ENCODE assay signal across 1 cellular context in genomic region chr17:29613371-29613837, GRCh38.
TF ChIP-seq lines count a peak whose summit lies in the region.

No MANE protein-coding gene starts in this region.

TF ChIP-seq in HepG2, 621 proteins besides CTCF, POLR2A, EP300 and RAD21 (continued from another document and continues in another):
- TF ChIP-seq, protein P1, sequence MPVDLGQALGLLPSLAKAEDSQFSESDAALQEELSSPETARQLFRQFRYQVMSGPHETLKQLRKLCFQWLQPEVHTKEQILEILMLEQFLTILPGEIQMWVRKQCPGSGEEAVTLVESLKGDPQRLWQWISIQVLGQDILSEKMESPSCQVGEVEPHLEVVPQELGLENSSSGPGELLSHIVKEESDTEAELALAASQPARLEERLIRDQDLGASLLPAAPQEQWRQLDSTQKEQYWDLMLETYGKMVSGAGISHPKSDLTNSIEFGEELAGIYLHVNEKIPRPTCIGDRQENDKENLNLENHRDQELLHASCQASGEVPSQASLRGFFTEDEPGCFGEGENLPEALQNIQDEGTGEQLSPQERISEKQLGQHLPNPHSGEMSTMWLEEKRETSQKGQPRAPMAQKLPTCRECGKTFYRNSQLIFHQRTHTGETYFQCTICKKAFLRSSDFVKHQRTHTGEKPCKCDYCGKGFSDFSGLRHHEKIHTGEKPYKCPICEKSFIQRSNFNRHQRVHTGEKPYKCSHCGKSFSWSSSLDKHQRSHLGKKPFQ (CRISPR knock-in tag; IDR thresholded peaks at IDR 0.05; ENCODE audit: insufficient replicate concordance), result no peak
- TF ChIP-seq, protein P2, sequence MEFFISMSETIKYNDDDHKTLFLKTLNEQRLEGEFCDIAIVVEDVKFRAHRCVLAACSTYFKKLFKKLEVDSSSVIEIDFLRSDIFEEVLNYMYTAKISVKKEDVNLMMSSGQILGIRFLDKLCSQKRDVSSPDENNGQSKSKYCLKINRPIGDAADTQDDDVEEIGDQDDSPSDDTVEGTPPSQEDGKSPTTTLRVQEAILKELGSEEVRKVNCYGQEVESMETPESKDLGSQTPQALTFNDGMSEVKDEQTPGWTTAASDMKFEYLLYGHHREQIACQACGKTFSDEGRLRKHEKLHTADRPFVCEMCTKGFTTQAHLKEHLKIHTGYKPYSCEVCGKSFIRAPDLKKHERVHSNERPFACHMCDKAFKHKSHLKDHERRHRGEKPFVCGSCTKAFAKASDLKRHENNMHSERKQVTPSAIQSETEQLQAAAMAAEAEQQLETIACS (CRISPR knock-in tag; IDR thresholded peaks at IDR 0.05), result peak; percentile 83
- TF ChIP-seq ZNF205 (CRISPR knock-in tag; IDR thresholded peaks at IDR 0.05), result peak; percentile 75
- TF ChIP-seq, protein P3, sequence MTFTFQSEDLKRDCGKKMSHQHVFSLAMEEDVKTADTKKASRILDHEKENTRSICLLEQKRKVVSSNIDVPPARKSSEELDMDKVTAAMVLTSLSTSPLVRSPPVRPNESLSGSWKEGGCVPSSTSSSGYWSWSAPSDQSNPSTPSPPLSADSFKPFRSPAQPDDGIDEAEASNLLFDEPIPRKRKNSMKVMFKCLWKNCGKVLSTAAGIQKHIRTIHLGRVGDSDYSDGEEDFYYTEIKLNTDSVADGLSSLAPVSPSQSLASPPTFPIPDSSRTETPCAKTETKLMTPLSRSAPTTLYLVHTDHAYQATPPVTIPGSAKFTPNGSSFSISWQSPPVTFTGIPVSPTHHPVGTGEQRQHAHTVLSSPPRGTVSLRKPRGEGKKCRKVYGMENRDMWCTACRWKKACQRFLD (CRISPR knock-in tag; IDR thresholded peaks at IDR 0.05; ENCODE audit: borderline replicate concordance), result peak; percentile 88; the same call in 1 of the 2 replicates
- peak; percentile 84; the same call in 1 of the 2 replicates for TF ChIP-seq ZNF563 (CRISPR knock-in tag; IDR thresholded peaks at IDR 0.05)
- TF ChIP-seq, protein P4, sequence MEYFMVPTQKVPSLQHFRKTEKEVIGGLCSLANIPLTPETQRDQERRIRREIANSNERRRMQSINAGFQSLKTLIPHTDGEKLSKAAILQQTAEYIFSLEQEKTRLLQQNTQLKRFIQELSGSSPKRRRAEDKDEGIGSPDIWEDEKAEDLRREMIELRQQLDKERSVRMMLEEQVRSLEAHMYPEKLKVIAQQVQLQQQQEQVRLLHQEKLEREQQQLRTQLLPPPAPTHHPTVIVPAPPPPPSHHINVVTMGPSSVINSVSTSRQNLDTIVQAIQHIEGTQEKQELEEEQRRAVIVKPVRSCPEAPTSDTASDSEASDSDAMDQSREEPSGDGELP (IDR thresholded peaks at IDR 0.05; ENCODE audit: borderline replicate concordance, low read depth), result peak; percentile 42; the same call in 1 of the 2 replicates
- peak; percentile 78; the same call in 1 of the 2 replicates for TF ChIP-seq ZBTB38 (CRISPR knock-in tag; IDR thresholded peaks at IDR 0.05)
- TF ChIP-seq, protein P5, sequence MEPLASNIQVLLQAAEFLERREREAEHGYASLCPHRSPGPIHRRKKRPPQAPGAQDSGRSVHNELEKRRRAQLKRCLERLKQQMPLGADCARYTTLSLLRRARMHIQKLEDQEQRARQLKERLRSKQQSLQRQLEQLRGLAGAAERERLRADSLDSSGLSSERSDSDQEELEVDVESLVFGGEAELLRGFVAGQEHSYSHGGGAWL (CRISPR knock-in tag; IDR thresholded peaks at IDR 0.05), result peak; percentile 79
- TF ChIP-seq POLR2AphosphoS5 (IDR thresholded peaks at IDR 0.05; ENCODE audit: low read depth, low read length), result no peak
- TF ChIP-seq SAP130 (CRISPR knock-in tag; IDR thresholded peaks at IDR 0.05; ENCODE audit: low read depth), result peak; percentile 84
- TF ChIP-seq, protein P6, sequence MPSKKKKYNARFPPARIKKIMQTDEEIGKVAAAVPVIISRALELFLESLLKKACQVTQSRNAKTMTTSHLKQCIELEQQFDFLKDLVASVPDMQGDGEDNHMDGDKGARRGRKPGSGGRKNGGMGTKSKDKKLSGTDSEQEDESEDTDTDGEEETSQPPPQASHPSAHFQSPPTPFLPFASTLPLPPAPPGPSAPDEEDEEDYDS (CRISPR knock-in tag; IDR thresholded peaks at IDR 0.05), result peak; percentile 45; the same call in 1 of the 2 replicates
- no peak for TF ChIP-seq ZFAT (CRISPR knock-in tag; conservative IDR thresholded peaks at IDR 0.05)
- TF ChIP-seq ZNF616 (CRISPR knock-in tag; IDR thresholded peaks at IDR 0.05; ENCODE audit: low read depth), result peak; percentile 84
- peak; percentile 97 for TF ChIP-seq TFDP1 (CRISPR knock-in tag; IDR thresholded peaks at IDR 0.05; ENCODE audit: borderline replicate concordance)
- 0 out of 2 replicates have a peak, but pooled peaks have one; percentile 38 for TF ChIP-seq HINFP (CRISPR knock-in tag; IDR thresholded peaks at IDR 0.05; ENCODE audit: low read depth)
- TF ChIP-seq TBP (CRISPR knock-in tag; IDR thresholded peaks at IDR 0.05), result no peak
- peak; percentile 56; the same call in 1 of the 2 replicates for TF ChIP-seq THRA (CRISPR knock-in tag; IDR thresholded peaks at IDR 0.05; ENCODE audit: borderline replicate concordance)
- peak; percentile 63 for TF ChIP-seq AHR (CRISPR knock-in tag; IDR thresholded peaks at IDR 0.05)
- TF ChIP-seq, protein P7, sequence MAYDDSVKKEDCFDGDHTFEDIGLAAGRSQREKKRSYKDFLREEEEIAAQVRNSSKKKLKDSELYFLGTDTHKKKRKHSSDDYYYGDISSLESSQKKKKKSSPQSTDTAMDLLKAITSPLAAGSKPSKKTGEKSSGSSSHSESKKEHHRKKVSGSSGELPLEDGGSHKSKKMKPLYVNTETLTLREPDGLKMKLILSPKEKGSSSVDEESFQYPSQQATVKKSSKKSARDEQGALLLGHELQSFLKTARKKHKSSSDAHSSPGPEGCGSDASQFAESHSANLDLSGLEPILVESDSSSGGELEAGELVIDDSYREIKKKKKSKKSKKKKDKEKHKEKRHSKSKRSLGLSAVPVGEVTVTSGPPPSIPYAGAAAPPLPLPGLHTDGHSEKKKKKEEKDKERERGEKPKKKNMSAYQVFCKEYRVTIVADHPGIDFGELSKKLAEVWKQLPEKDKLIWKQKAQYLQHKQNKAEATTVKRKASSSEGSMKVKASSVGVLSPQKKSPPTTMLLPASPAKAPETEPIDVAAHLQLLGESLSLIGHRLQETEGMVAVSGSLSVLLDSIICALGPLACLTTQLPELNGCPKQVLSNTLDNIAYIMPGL (CRISPR knock-in tag; IDR thresholded peaks at IDR 0.05; ENCODE audit: borderline replicate concordance in 1 of 2, low read depth in 1 of 2), result peak; percentile 91 to 92; a peak in 3 of 4 replicates
- TF ChIP-seq, protein P8, sequence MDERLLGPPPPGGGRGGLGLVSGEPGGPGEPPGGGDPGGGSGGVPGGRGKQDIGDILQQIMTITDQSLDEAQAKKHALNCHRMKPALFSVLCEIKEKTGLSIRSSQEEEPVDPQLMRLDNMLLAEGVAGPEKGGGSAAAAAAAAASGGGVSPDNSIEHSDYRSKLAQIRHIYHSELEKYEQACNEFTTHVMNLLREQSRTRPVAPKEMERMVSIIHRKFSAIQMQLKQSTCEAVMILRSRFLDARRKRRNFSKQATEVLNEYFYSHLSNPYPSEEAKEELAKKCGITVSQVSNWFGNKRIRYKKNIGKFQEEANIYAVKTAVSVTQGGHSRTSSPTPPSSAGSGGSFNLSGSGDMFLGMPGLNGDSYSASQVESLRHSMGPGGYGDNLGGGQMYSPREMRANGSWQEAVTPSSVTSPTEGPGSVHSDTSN (CRISPR knock-in tag; IDR thresholded peaks at IDR 0.05), result no peak
- TF ChIP-seq SOX6 (IDR thresholded peaks at IDR 0.05), result no peak
- TF ChIP-seq SOX6 (CRISPR knock-in tag; IDR thresholded peaks at IDR 0.05), result peak; percentile 55
- TF ChIP-seq, protein P9, sequence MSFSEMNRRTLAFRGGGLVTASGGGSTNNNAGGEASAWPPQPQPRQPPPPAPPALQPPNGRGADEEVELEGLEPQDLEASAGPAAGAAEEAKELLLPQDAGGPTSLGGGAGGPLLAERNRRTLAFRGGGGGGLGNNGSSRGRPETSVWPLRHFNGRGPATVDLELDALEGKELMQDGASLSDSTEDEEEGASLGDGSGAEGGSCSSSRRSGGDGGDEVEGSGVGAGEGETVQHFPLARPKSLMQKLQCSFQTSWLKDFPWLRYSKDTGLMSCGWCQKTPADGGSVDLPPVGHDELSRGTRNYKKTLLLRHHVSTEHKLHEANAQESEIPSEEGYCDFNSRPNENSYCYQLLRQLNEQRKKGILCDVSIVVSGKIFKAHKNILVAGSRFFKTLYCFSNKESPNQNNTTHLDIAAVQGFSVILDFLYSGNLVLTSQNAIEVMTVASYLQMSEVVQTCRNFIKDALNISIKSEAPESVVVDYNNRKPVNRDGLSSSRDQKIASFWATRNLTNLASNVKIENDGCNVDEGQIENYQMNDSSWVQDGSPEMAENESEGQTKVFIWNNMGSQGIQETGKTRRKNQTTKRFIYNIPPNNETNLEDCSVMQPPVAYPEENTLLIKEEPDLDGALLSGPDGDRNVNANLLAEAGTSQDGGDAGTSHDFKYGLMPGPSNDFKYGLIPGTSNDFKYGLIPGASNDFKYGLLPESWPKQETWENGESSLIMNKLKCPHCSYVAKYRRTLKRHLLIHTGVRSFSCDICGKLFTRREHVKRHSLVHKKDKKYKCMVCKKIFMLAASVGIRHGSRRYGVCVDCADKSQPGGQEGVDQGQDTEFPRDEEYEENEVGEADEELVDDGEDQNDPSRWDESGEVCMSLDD (CRISPR knock-in tag; IDR thresholded peaks at IDR 0.05; ENCODE audit: borderline replicate concordance), result no peak
- TF ChIP-seq, protein P10, sequence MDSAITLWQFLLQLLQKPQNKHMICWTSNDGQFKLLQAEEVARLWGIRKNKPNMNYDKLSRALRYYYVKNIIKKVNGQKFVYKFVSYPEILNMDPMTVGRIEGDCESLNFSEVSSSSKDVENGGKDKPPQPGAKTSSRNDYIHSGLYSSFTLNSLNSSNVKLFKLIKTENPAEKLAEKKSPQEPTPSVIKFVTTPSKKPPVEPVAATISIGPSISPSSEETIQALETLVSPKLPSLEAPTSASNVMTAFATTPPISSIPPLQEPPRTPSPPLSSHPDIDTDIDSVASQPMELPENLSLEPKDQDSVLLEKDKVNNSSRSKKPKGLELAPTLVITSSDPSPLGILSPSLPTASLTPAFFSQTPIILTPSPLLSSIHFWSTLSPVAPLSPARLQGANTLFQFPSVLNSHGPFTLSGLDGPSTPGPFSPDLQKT (CRISPR knock-in tag; IDR thresholded peaks at IDR 0.05; ENCODE audit: borderline replicate concordance), result 0 out of 2 replicates have a peak, but pooled peaks have one; percentile 27
- peak; percentile 54; the same call in 1 of the 2 replicates for TF ChIP-seq YEATS2 (CRISPR knock-in tag; IDR thresholded peaks at IDR 0.05; ENCODE audit: borderline replicate concordance)
- 0 out of 2 replicates have a peak, but pooled peaks have one; percentile 42 for TF ChIP-seq NR2C2 (CRISPR knock-in tag; IDR thresholded peaks at IDR 0.05; ENCODE audit: borderline replicate concordance)
- TF ChIP-seq, protein P11, sequence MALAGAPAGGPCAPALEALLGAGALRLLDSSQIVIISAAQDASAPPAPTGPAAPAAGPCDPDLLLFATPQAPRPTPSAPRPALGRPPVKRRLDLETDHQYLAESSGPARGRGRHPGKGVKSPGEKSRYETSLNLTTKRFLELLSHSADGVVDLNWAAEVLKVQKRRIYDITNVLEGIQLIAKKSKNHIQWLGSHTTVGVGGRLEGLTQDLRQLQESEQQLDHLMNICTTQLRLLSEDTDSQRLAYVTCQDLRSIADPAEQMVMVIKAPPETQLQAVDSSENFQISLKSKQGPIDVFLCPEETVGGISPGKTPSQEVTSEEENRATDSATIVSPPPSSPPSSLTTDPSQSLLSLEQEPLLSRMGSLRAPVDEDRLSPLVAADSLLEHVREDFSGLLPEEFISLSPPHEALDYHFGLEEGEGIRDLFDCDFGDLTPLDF (CRISPR knock-in tag; IDR thresholded peaks at IDR 0.05), result peak; percentile 50; the same call in 1 of the 2 replicates
- TF ChIP-seq CCDC6 (CRISPR knock-in tag; IDR thresholded peaks at IDR 0.05), result peak; percentile 95
- no peak for TF ChIP-seq ELF1 (CRISPR knock-in tag; IDR thresholded peaks at IDR 0.05)
- no peak for TF ChIP-seq SP1 (IDR thresholded peaks at IDR 0.05)
- peak; percentile 79 for TF ChIP-seq SP1 (CRISPR knock-in tag; IDR thresholded peaks at IDR 0.05)
- TF ChIP-seq, protein P12, sequence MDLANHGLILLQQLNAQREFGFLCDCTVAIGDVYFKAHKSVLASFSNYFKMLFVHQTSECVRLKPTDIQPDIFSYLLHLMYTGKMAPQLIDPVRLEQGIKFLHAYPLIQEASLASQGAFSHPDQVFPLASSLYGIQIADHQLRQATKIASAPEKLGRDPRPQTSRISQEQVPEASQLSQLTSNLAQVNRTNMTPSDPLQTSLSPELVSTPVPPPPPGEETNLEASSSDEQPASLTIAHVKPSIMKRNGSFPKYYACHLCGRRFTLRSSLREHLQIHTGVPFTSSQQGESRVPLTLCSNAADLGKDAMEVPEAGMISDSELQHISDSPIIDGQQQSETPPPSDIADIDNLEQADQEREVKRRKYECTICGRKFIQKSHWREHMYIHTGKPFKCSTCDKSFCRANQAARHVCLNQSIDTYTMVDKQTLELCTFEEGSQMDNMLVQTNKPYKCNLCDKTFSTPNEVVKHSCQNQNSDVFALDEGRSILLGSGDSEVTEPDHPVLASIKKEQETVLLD (CRISPR knock-in tag; IDR thresholded peaks at IDR 0.05; ENCODE audit: low read depth), result 0 out of 2 replicates have a peak, but pooled peaks have one; percentile 25
